ENCODE assay signal across 27 cellular contexts in the genomic region with DNA sequence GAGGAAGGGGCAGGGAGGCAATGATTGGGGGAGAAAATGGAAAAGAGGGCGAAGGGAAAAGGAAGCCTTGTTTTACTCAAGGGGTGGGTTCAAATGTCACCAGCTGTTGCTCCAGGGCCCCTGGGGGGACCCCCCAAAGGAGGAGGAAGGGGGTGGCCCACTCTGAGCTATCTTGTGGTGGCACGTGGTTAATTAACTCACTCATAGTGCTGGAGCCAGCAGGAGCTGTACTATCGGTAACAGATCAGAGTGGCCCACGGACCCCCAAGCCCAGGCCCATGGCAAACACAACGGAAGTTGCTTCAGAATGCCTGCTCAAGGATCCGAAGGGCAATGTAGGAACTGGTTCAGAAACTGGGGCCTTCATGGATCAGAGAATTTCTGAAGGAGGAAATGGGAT. TPM values are rescaled to one million over a fixed set of nuclear protein-coding genes. Genes with fewer than 3 reads are reported as not detected.
"Had no signal": no experiment of that assay in that cellular context is flagged by ENCODE, and none has a peak within 500 bp of the region (broad histone marks: within the 10 kb centered on the region; RNA-seq: fewer than 3 reads in every experiment).

No MANE protein-coding gene starts in this region.

- ATAC-seq: esophagus mucosa; heart left ventricle; stimulated activated effector memory CD8-positive, alpha-beta T cell treated with anti-CD3 and anti-CD28 coated beads, Interleukin-12 subunit alpha, Interleukin-12 subunit beta, amount 100 ng/mL, for 72 hours had no signal

- H3K4me3 Mint-ChIP-seq: naive B cell; nephron; stimulated activated effector memory CD8-positive, alpha-beta T cell treated with anti-CD3 and anti-CD28 coated beads, Interleukin-12 subunit alpha, Interleukin-12 subunit beta, amount 100 ng/mL, for 72 hours; stimulated activated naive CD8-positive, alpha-beta T cell treated with anti-CD3 and anti-CD28 coated beads, Interleukin-15, Interleukin-2, amounts not matched to agents 100 ng/mL and 50 ng/mL, for 24 hours had no signal

- H3K9me3 Mint-ChIP-seq: naive B cell; nephron; stimulated activated effector memory CD8-positive, alpha-beta T cell treated with anti-CD3 and anti-CD28 coated beads, Interleukin-12 subunit alpha, Interleukin-12 subunit beta, amount 100 ng/mL, for 72 hours; stimulated activated naive CD8-positive, alpha-beta T cell treated with anti-CD3 and anti-CD28 coated beads, Interleukin-15, Interleukin-2, amounts not matched to agents 100 ng/mL and 50 ng/mL, for 24 hours had no signal

- H3K4me3 ChIP-seq: dorsolateral prefrontal cortex, heart left ventricle, right atrium auricular region, sigmoid colon, skin epidermis, testis, tibial nerve had no signal

- H3K27ac ChIP-seq: dorsolateral prefrontal cortex, heart left ventricle, right atrium auricular region, sigmoid colon, skin epidermis, testis, tibial nerve had no signal

- H3K36me3 Mint-ChIP-seq: naive B cell; stimulated activated effector memory CD8-positive, alpha-beta T cell treated with anti-CD3 and anti-CD28 coated beads, Interleukin-12 subunit alpha, Interleukin-12 subunit beta, amount 100 ng/mL, for 72 hours had no signal

- H3K27me3 ChIP-seq: dorsolateral prefrontal cortex, right atrium auricular region, testis, tibial nerve had no signal

- H3K4me1 Mint-ChIP-seq: naive B cell had no signal

- H3K9me3 ChIP-seq: heart left ventricle, right atrium auricular region, sigmoid colon, testis had no signal

- H3K27me3 Mint-ChIP-seq: stimulated activated naive CD8-positive, alpha-beta T cell treated with anti-CD3 and anti-CD28 coated beads, Interleukin-15, Interleukin-2, amounts not matched to agents 100 ng/mL and 50 ng/mL, for 24 hours had no signal

- H3K36me3 ChIP-seq: heart left ventricle, right atrium auricular region, sigmoid colon, tibial nerve had no signal

- H3K4me1 ChIP-seq: right atrium auricular region, sigmoid colon, testis, tibial nerve had no signal

- H3K27ac Mint-ChIP-seq: naive B cell; nephron; stimulated activated effector memory CD8-positive, alpha-beta T cell treated with anti-CD3 and anti-CD28 coated beads, Interleukin-12 subunit alpha, Interleukin-12 subunit beta, amount 100 ng/mL, for 72 hours; stimulated activated naive CD8-positive, alpha-beta T cell treated with anti-CD3 and anti-CD28 coated beads, Interleukin-15, Interleukin-2, amounts not matched to agents 100 ng/mL and 50 ng/mL, for 24 hours had no signal

- DNase-seq: cortex of kidney; effector CD8-positive, alpha-beta T cell; heart left ventricle; hippocampal formation; kidney glomerular epithelial cell; mesendoderm; naive B cell; sigmoid colon; stimulated activated CD4-positive, alpha-beta T cell treated with anti-CD3 and anti-CD28 coated beads, Interleukin-12 subunit alpha, Interleukin-12 subunit beta, amount 100 ng/mL, for 4 hours; stimulated activated CD4-positive, alpha-beta T cell treated with anti-CD3 and anti-CD28 coated beads, Interleukin-2, amount 100 ng/mL, for 48 hours had no signal

RNA-seq across cellular contexts. Expression of gene TFF2, which starts 7.2 kb away (rescaled TPM):
- total RNA-seq: cerebellum, dorsolateral prefrontal cortex, esophagus mucosa, fibroblast of lung, frontal cortex, glomerular endothelial cell, heart left ventricle, liver, lung microvascular endothelial cell, omental fat pad, right atrium auricular region, sigmoid colon, testis, tibial nerve, urinary bladder had no signal

RNA-seq across cellular contexts. Expression of gene TFF1, which starts 22.8 kb away (rescaled TPM):
- total RNA-seq: cerebellum, dorsolateral prefrontal cortex, esophagus mucosa, fibroblast of lung, frontal cortex, glomerular endothelial cell, heart left ventricle, liver, lung microvascular endothelial cell, omental fat pad, right atrium auricular region, testis, tibial nerve, urinary bladder had no signal

RNA-seq across cellular contexts. Expression of gene TFF3, which starts 28.3 kb away (rescaled TPM):
- total RNA-seq: cerebellum, fibroblast of lung, frontal cortex had no signal

RNA-seq across cellular contexts. Expression of gene TMPRSS3, which starts 52.3 kb away (rescaled TPM):
- total RNA-seq: fibroblast of lung, frontal cortex, glomerular endothelial cell, lung microvascular endothelial cell, tibial nerve, urinary bladder had no signal
